In genomic region chr1:246699095-246699735, GRCh38 we compare ENCODE assay signal across 1 cellular context.
TF ChIP-seq lines count a peak whose summit lies in the region.

No MANE protein-coding gene starts in this region.

TF ChIP-seq in K562, 482 proteins besides CTCF, POLR2A, EP300 and RAD21 (continued from another document and continues in another):
- 0 out of 4 replicates have a peak, but pooled peaks of 1 of the 2 experiments have one; percentile 30 for TF ChIP-seq ZMIZ1 (IDR thresholded peaks at IDR 0.05; ENCODE audit: low read depth in 2 of 2, low read length in 2 of 2)
- TF ChIP-seq MTF1 (CRISPR knock-in tag; IDR thresholded peaks at IDR 0.05; ENCODE audit: borderline replicate concordance) = no peak
- no peak for TF ChIP-seq ZNF584 (CRISPR knock-in tag; IDR thresholded peaks at IDR 0.05; ENCODE audit: low read depth)
- TF ChIP-seq SMAD3 (CRISPR knock-in tag; conservative IDR thresholded peaks at IDR 0.05) = no peak
- TF ChIP-seq ZNF408 (CRISPR knock-in tag; IDR thresholded peaks at IDR 0.05; ENCODE audit: low read depth) = no peak
- TF ChIP-seq VEZF1 (CRISPR knock-in tag; IDR thresholded peaks at IDR 0.05) = peak; percentile 18; the same call in 1 of the 2 replicates
- TF ChIP-seq EP400 (IDR thresholded peaks at IDR 0.05) = no peak
- no peak for TF ChIP-seq ZNF165 (CRISPR knock-in tag; IDR thresholded peaks at IDR 0.05; ENCODE audit: borderline replicate concordance)
- peak in 1 of 2 experiments; percentile 85; a peak in 2 of 4 replicates for TF ChIP-seq ARNT (IDR thresholded peaks at IDR 0.05)
- no peak for TF ChIP-seq PYGO2 (tag; IDR thresholded peaks at IDR 0.05)
- TF ChIP-seq THRA (IDR thresholded peaks at IDR 0.05) = no peak
- TF ChIP-seq ZNF175 (CRISPR knock-in tag; IDR thresholded peaks at IDR 0.05; ENCODE audit: low read depth) = no peak
- TF ChIP-seq SETDB1 (IDR thresholded peaks at IDR 0.05; ENCODE audit: low read length) = no peak
- no peak for TF ChIP-seq TSC22D4 (tag; IDR thresholded peaks at IDR 0.05)
- no peak for TF ChIP-seq ADNP (tag; IDR thresholded peaks at IDR 0.05)
- no peak; the same call in 1 of the 2 replicates for TF ChIP-seq RFX1 (IDR thresholded peaks at IDR 0.05)
- no peak for TF ChIP-seq ZBTB33 (CRISPR knock-in tag; IDR thresholded peaks at IDR 0.05)
- TF ChIP-seq POLR2AphosphoS2 (IDR thresholded peaks at IDR 0.05; ENCODE audit: low read length) = no peak
- TF ChIP-seq ZBTB43 (CRISPR knock-in tag; IDR thresholded peaks at IDR 0.05) = no peak
- TF ChIP-seq ERF (CRISPR knock-in tag; IDR thresholded peaks at IDR 0.05) = no peak
- peak in 1 of 2 experiments; percentile 40; a peak in 1 of 4 replicates for TF ChIP-seq FOXA3 (CRISPR knock-in tag; conservative IDR thresholded peaks at IDR 0.05 in 1 of 2, IDR thresholded peaks at IDR 0.05 in 1 of 2)
- peak; percentile 96 for TF ChIP-seq CC2D1A (IDR thresholded peaks at IDR 0.05)
- TF ChIP-seq NFYB (IDR thresholded peaks at IDR 0.05; ENCODE audit: extremely low read depth, insufficient read length) = peak; percentile 71
- peak; percentile 49 for TF ChIP-seq ETV1 (tag; conservative IDR thresholded peaks at IDR 0.05; ENCODE audit: low read depth)
- TF ChIP-seq ZBTB26 (CRISPR knock-in tag; IDR thresholded peaks at IDR 0.05) = no peak
- peak; percentile 38 for TF ChIP-seq SMARCA4 (IDR thresholded peaks at IDR 0.05)
- no peak for TF ChIP-seq EWSR1 (IDR thresholded peaks at IDR 0.05; ENCODE audit: borderline replicate concordance, low read depth, partially characterized antibody)
- no peak for TF ChIP-seq BRD4 (IDR thresholded peaks at IDR 0.05)
- TF ChIP-seq ZNF696 (CRISPR knock-in tag; conservative IDR thresholded peaks at IDR 0.05) = no peak
- TF ChIP-seq RHOXF2B (CRISPR knock-in tag; conservative IDR thresholded peaks at IDR 0.05) = no peak
- no peak for TF ChIP-seq KAT2B (IDR thresholded peaks at IDR 0.05; ENCODE audit: low read depth, low read length)
- TF ChIP-seq DLX4 (CRISPR knock-in tag; IDR thresholded peaks at IDR 0.05) = no peak
- TF ChIP-seq ZFP30 (CRISPR knock-in tag; IDR thresholded peaks at IDR 0.05; ENCODE audit: borderline replicate concordance) = no peak
- TF ChIP-seq RFX7 (CRISPR knock-in tag; IDR thresholded peaks at IDR 0.05) = no peak
- TF ChIP-seq PTTG1 (tag; IDR thresholded peaks at IDR 0.05; ENCODE audit: low read depth) = no peak
- TF ChIP-seq TAF15 (IDR thresholded peaks at IDR 0.05; ENCODE audit: low read depth, low read length) = no peak
- TF ChIP-seq KDM2B (CRISPR knock-in tag; IDR thresholded peaks at IDR 0.05) = no peak
- no peak for TF ChIP-seq ZNF217 (CRISPR knock-in tag; IDR thresholded peaks at IDR 0.05)
- TF ChIP-seq TAF7 (tag; IDR thresholded peaks at IDR 0.05) = no peak
- no peak for TF ChIP-seq ZFP91 (CRISPR knock-in tag; IDR thresholded peaks at IDR 0.05)
- no peak for TF ChIP-seq MAX (CRISPR knock-in tag; IDR thresholded peaks at IDR 0.05)
- peak; percentile 14; the same call in 1 of the 2 replicates for TF ChIP-seq ARID2 (IDR thresholded peaks at IDR 0.05)
- no peak for TF ChIP-seq CAMTA2 (CRISPR knock-in tag; conservative IDR thresholded peaks at IDR 0.05)
- peak; percentile 35; the same call in 1 of the 2 replicates for TF ChIP-seq LEF1 (IDR thresholded peaks at IDR 0.05)
- no peak for TF ChIP-seq RBM34 (IDR thresholded peaks at IDR 0.05; ENCODE audit: borderline replicate concordance, insufficient read depth, low read length)
- TF ChIP-seq ATF3 (IDR thresholded peaks at IDR 0.05) = peak; percentile 81
- TF ChIP-seq ATF3 (CRISPR knock-in tag; conservative IDR thresholded peaks at IDR 0.05) = no peak; the same call in 1 of the 2 replicates
- peak; percentile 66 for TF ChIP-seq L3MBTL2 (IDR thresholded peaks at IDR 0.05)
- no peak for TF ChIP-seq ZNF695 (CRISPR knock-in tag; IDR thresholded peaks at IDR 0.05)
- no peak for TF ChIP-seq ZNF668 (CRISPR knock-in tag; IDR thresholded peaks at IDR 0.05)
- no peak for TF ChIP-seq E4F1 (CRISPR knock-in tag; IDR thresholded peaks at IDR 0.05; ENCODE audit: borderline replicate concordance)
- no peak for TF ChIP-seq CSDE1 (IDR thresholded peaks at IDR 0.05)
- TF ChIP-seq POLR3G (IDR thresholded peaks at IDR 0.05; ENCODE audit: extremely low read depth, insufficient read length, insufficient replicate concordance) = no peak
- TF ChIP-seq FIP1L1 (IDR thresholded peaks at IDR 0.05; ENCODE audit: low read depth, low read length, poor library complexity, severe bottlenecking) = no peak
